Comparison of ENCODE assay signal across 12 cellular contexts in genomic region chr10:124911124-124912051, GRCh38. TPM values are rescaled to one million over a fixed set of nuclear protein-coding genes. Genes with fewer than 3 reads are reported as not detected.
A peak's percentile ranks its signal among the peaks of the same experiment; 100 is the strongest.
DNase-seq lines count a peak whose midpoint lies in the region; ATAC-seq and TF ChIP-seq lines count a peak whose summit lies in the region.
"Had no signal": no experiment of that assay in that cellular context is flagged by ENCODE, and none has a peak within 500 bp of the region (broad histone marks: within the 10 kb centered on the region; RNA-seq: fewer than 3 reads in every experiment).

No MANE protein-coding gene starts in this region.

- peak; percentile 19 for TF ChIP-seq CTCF in astrocyte of the cerebellum (IDR thresholded peaks at IDR 0.05; ENCODE audit: low read depth, low read length, missing control alignments)

- H3K4me3 ChIP-seq in astrocyte of the cerebellum (ENCODE audit: low read depth, low read length) = peak overlapping the region; percentile 1
- H3K4me3 ChIP-seq: HAP-1 had no signal

- H3K27ac ChIP-seq in substantia nigra (ENCODE audit: low read depth, low read length, poor library complexity, severe bottlenecking) = peak overlapping the region; percentile 49

- DNase-seq in HCEC 1CT (peak; percentile 48), astrocyte of the cerebellum (ENCODE audit: low read depth) (peak; percentile 58), iris pigment epithelial cell (ENCODE audit: low read depth) (peak; percentile 86), substantia nigra (lab: John Stamatoyannopoulos, UW) (peak in 8 of 49 donors; percentile 2 to 33 (median 12)), T-helper 1 cell (no peak), dermis blood vessel endothelial cell (no peak)
- no peak for DNase-seq in activated naive CD4-positive, alpha-beta T cell (lab: John Stamatoyannopoulos, UW)
- DNase-seq: activated naive CD4-positive, alpha-beta T cell treated with Interleukin-2 at 50 U/mL for 16 hours; immature natural killer cell; stimulated activated CD4-positive, alpha-beta T cell treated with anti-CD3 and anti-CD28 coated beads, Interleukin-4, amount 100 ng/mL, for 1 hour had no signal

- ATAC-seq in GM18909 (IDR thresholded peaks at IDR 0.05; ENCODE audit: poor library complexity, unreplicated experiment) = no peak

- in situ Hi-C loops in astrocyte of the cerebellum (cut with HindIII; ENCODE audit: low sequenced_read_pairs) = no loop called here

RNA-seq across cellular contexts. Expression of gene ZRANB1, which starts 30.5 kb away (rescaled TPM):
- total RNA-seq in dermis blood vessel endothelial cell = 22.2 and 25.4 TPM in 2 replicates

Comparison
In these comparisons a context has a peak if more than half of its experiments do, and no peak if none do; other contexts are left out.
1. DNase-seq: peak in HCEC 1CT (single experiment), astrocyte of the cerebellum (single experiment) and iris pigment epithelial cell (single experiment); none in T-helper 1 cell (0 of 5), activated naive CD4-positive, alpha-beta T cell (0 of 4) and dermis blood vessel endothelial cell (single experiment).